11 cellular contexts compared by ENCODE assay signal in genomic region chr6:7148100-7148822, GRCh38. TPM values are rescaled to one million over a fixed set of nuclear protein-coding genes. Genes with fewer than 3 reads are reported as not detected.
DNase-seq lines count a peak whose midpoint lies in the region; ATAC-seq and TF ChIP-seq lines count a peak whose summit lies in the region.
"Had no signal": no experiment of that assay in that cellular context is flagged by ENCODE, and none has a peak within 500 bp of the region (broad histone marks: within the 10 kb centered on the region; RNA-seq: fewer than 3 reads in every experiment).

No MANE protein-coding gene starts in this region.

- peaks cover 74% of the 10 kb centered on the region for H3K4me1 Mint-ChIP-seq in activated naive CD8-positive, alpha-beta T cell treated with anti-CD3 and anti-CD28 coated beads for 36 hours

- H3K27ac ChIP-seq in cardiac muscle cell (peak overlapping the region; percentile 86), transverse colon (peak overlapping the region; percentile 90 to 96 (median 94))

- peak overlapping the region; percentile 82 for H3K27ac Mint-ChIP-seq in activated naive CD8-positive, alpha-beta T cell treated with anti-CD3 and anti-CD28 coated beads for 36 hours

- H3K36me3 Mint-ChIP-seq in activated naive CD8-positive, alpha-beta T cell treated with anti-CD3 and anti-CD28 coated beads for 36 hours: peaks cover 8% of the 10 kb centered on the region
- H3K36me3 Mint-ChIP-seq: naive B cell had no signal

- H3K9me3 ChIP-seq in cardiac muscle cell (ENCODE audit: low read depth): no peaks in the 10 kb centered on the region
- H3K9me3 ChIP-seq in transverse colon: no peaks in the 10 kb centered on the region

- TF ChIP-seq CTCF in cardiac muscle cell (IDR thresholded peaks at IDR 0.05; ENCODE audit: low read depth, low read length) (no peak), kidney epithelial cell (IDR thresholded peaks at IDR 0.05; ENCODE audit: insufficient read depth, low read length, poor library complexity, severe bottlenecking) (no peak), transverse colon (IDR thresholded peaks at IDR 0.05) (no peak), GM20000 (IDR thresholded peaks at IDR 0.05; ENCODE audit: extremely low read depth, missing control alignments) (no peak)

- no peak overlapping the region for H3K4me3 Mint-ChIP-seq in activated naive CD8-positive, alpha-beta T cell treated with anti-CD3 and anti-CD28 coated beads for 36 hours

- no peaks in the 10 kb centered on the region for H3K36me3 ChIP-seq in cardiac muscle cell
- no peaks in the 10 kb centered on the region for H3K36me3 ChIP-seq in kidney epithelial cell (ENCODE audit: control insufficient read depth, insufficient read depth, low read length)
- H3K36me3 ChIP-seq in transverse colon: no peaks in the 10 kb centered on the region

- H3K4me1 ChIP-seq in cardiac muscle cell (ENCODE audit: low read depth) (peaks cover 67% of the 10 kb centered on the region), transverse colon (peaks cover 46 to 79% (median 63%) of the 10 kb centered on the region in 4 donors)

- H3K27me3 Mint-ChIP-seq in activated naive CD8-positive, alpha-beta T cell treated with anti-CD3 and anti-CD28 coated beads for 36 hours: no peaks in the 10 kb centered on the region
- H3K27me3 Mint-ChIP-seq: naive B cell had no signal

- no peaks in the 10 kb centered on the region for H3K9me3 Mint-ChIP-seq in activated naive CD8-positive, alpha-beta T cell treated with anti-CD3 and anti-CD28 coated beads for 36 hours
- H3K9me3 Mint-ChIP-seq: naive B cell had no signal

- TF ChIP-seq POLR2A in transverse colon (IDR thresholded peaks at IDR 0.05): no peak

- no peak for TF ChIP-seq EP300 in transverse colon (IDR thresholded peaks at IDR 0.05; ENCODE audit: low read depth)

- intact Hi-C loops in cardiac septum (cut with DNase I) (no loop called here), transverse colon (cut with DNase I; ENCODE audit: low total_unique reads) (no loop called here)

- H3K4me3 ChIP-seq in cardiac muscle cell (no peak overlapping the region), kidney epithelial cell (ENCODE audit: low read depth, low read length) (no peak overlapping the region), transverse colon (no peak overlapping the region)

- DNase-seq in cardiac muscle cell (ENCODE audit: low read depth in 1 of 2, low spot score in 1 of 2) (no peak), cardiac septum (ENCODE audit: low spot score) (no peak), kidney epithelial cell (ENCODE audit: low read depth) (peak; percentile 79), transverse colon (no peak), GM20000 (ENCODE audit: low spot score) (no peak)
- DNase-seq in activated naive CD8-positive, alpha-beta T cell treated with anti-CD3 and anti-CD28 coated beads for 36 hours: no peak
- DNase-seq: activated CD4-positive, CD25-positive, alpha-beta regulatory T cell treated with anti-CD3 and anti-CD28 coated beads, Interleukin-2, amount 50 U/mL, for 72 hours; COR-L47; naive B cell had no signal

- no peaks in the 10 kb centered on the region for H3K27me3 ChIP-seq in cardiac muscle cell
- H3K27me3 ChIP-seq in kidney epithelial cell (ENCODE audit: control insufficient read depth, insufficient read depth, low read length): no peaks in the 10 kb centered on the region
- H3K27me3 ChIP-seq in transverse colon: no peaks in the 10 kb centered on the region

- in situ Hi-C loops in transverse colon (cut with MboI; ENCODE audit: low pct_ligation_motif_present in 1 of 4, low pct_unique_long_range_greater_than_20kb in 1 of 4, low sequenced_read_pairs in 3 of 4): no loop called here

- ATAC-seq in GM19328 (IDR thresholded peaks at IDR 0.05; ENCODE audit: unreplicated experiment) (no peak), HG03565 (IDR thresholded peaks at IDR 0.05; ENCODE audit: unreplicated experiment) (no peak)

- WGBS in transverse colon (ENCODE audit: low coverage in 1 of 2), 2 donors: 81 to 84% methylated on average over 3 to 5 of the region's 5 CpGs

RNA-seq across cellular contexts. Expression of gene RREB1, which starts 40.5 kb away (rescaled TPM):
- total RNA-seq in cardiac muscle cell (30.5 and 55.3 TPM in 2 replicates), cardiac septum (27.8 TPM), kidney epithelial cell (29.3 and 30.3 TPM in 2 replicates), transverse colon (100 to 1,000 TPM in 2 of 4 donors, 10 to 100 TPM in 2; 73.9 to 214 (median 107) TPM)
- polyA plus RNA-seq in cardiac muscle cell: 15.4 and 22.1 TPM in 2 replicates
- 10 to 100 TPM; 17.4 to 18.5 TPM for total RNA-seq in activated naive CD8-positive, alpha-beta T cell treated with anti-CD3 and anti-CD28 coated beads for 36 hours
